In genomic region chr6:105991561-105992314, GRCh38 we compare ENCODE assay signal across 8 cellular contexts.
DNase-seq lines count a peak whose midpoint lies in the region; ATAC-seq and TF ChIP-seq lines count a peak whose summit lies in the region.

No MANE protein-coding gene starts in this region.

- H3K4me1 ChIP-seq in PC-9 (replicated peaks; ENCODE audit: insufficient read depth) (0 out of 2 replicates have a peak, but pooled peaks cover 4% of the 10 kb centered on the region), testis (peaks cover 9% of the 10 kb centered on the region)

- POLR2A ChIA-PET in AG04450 (lab: Yijun Ruan, JAX) (interaction anchor here (1.1 to 2.2 kb wide), 2 partner anchors 19 to 94 kb away, joined by 3 to 7 read pairs; partner anchors contain the start of gene PRDM1), PC-9 (lab: Charles Lee; ENCODE audit: unreplicated experiment) (interaction anchor here (0.6 kb wide), 1 partner anchor 73 kb away, joined by 5 read pairs; no protein-coding TSS in a partner anchor), MCF 10A (lab: Yijun Ruan, JAX) (interaction anchor here (0.7 to 3.0 kb wide), 14 partner anchors 8 to 398 kb away, joined by 3 to 41 read pairs (median 4); partner anchors contain the start of gene PRDM1)

- H3K27ac ChIP-seq in AG04450 (ENCODE audit: low read depth, low read length), result no peak overlapping the region
- H3K27ac ChIP-seq in PC-9, result no peak overlapping the region
- H3K27ac ChIP-seq in testis, result no peak overlapping the region

- H3K9me3 ChIP-seq in AG04450 (ENCODE audit: control insufficient read depth, insufficient read depth, low read length), result no peaks in the 10 kb centered on the region
- H3K9me3 ChIP-seq in PC-9 (ENCODE audit: insufficient read depth, low read depth), result no peaks in the 10 kb centered on the region
- no peaks in the 10 kb centered on the region for H3K9me3 ChIP-seq in testis

- no peaks in the 10 kb centered on the region for H4K20me1 ChIP-seq in PC-9 (ENCODE audit: insufficient read depth)

- TF ChIP-seq CTCF in AG04450 (IDR thresholded peaks at IDR 0.05; ENCODE audit: low read depth, low read length) (no peak), PC-9 (conservative IDR thresholded peaks at IDR 0.05) (no peak), MCF 10A (IDR thresholded peaks at IDR 0.05; ENCODE audit: unreplicated experiment) (no peak), lower leg skin (IDR thresholded peaks at IDR 0.05) (no peak), testis (IDR thresholded peaks at IDR 0.05) (no peak)

- H3K9me3 Mint-ChIP-seq in MCF 10A (ENCODE audit: unreplicated experiment), result no peaks in the 10 kb centered on the region

- peak overlapping the region; percentile 88 for H3K4me2 ChIP-seq in PC-9

- no peaks in the 10 kb centered on the region for H3F3A ChIP-seq in PC-9 (ENCODE audit: insufficient read depth, low read depth)

- peaks cover 34% of the 10 kb centered on the region for H3K4me1 Mint-ChIP-seq in MCF 10A (ENCODE audit: insufficient read depth, unreplicated experiment)

- BruUV-seq in PC-9 (replicated peaks; lab: Mats Ljungman, UMichigan) (TSS peak; percentile 82), MCF 10A (replicated peaks; lab: Mats Ljungman, UMichigan) (TSS peak; percentile 77)

- H3K27ac Mint-ChIP-seq in MCF 10A (ENCODE audit: low read depth, unreplicated experiment), result no peak overlapping the region

- H3K27me3 ChIP-seq in AG04450 (ENCODE audit: control insufficient read depth, insufficient read depth, low read length), result no peaks in the 10 kb centered on the region
- H3K27me3 ChIP-seq in PC-9 (ENCODE audit: insufficient read depth, low read depth), result no peaks in the 10 kb centered on the region
- no peaks in the 10 kb centered on the region for H3K27me3 ChIP-seq in testis

- intact Hi-C loops in PC-9 (cut with micrococcal nuclease; ENCODE audit: unreplicated experiment) (no loop called here), MCF 10A (cut with micrococcal nuclease) (loop anchor here (5.0 kb wide), 2 partner anchors 96 to 389 kb away; partner anchors contain the start of gene PRDM1), lower leg skin (cut with DNase I; ENCODE audit: low total_unique reads) (loop anchor here (10.0 kb wide), 1 partner anchor 83 kb away; no protein-coding TSS in a partner anchor), testis (cut with DNase I; ENCODE audit: low total_unique reads) (no loop called here)

- peak overlapping the region; percentile 85 for H3K4me3 Mint-ChIP-seq in MCF 10A (ENCODE audit: unreplicated experiment)

- no peaks in the 10 kb centered on the region for H3K79me2 ChIP-seq in PC-9 (ENCODE audit: low read depth)

- peak overlapping the region; percentile 99 for H2AFZ ChIP-seq in PC-9

- H3K9me2 ChIP-seq in PC-9 (ENCODE audit: insufficient read depth), result no peaks in the 10 kb centered on the region

- TF ChIP-seq POLR2A in lower leg skin (IDR thresholded peaks at IDR 0.05) (no peak), testis (IDR thresholded peaks at IDR 0.05) (no peak)

- CTCF ChIA-PET in AG04450 (lab: Charles Lee), result interaction anchor here (0.6 to 5.9 kb wide), 10 partner anchors 8 to 562 kb away, joined by 3 to 42 read pairs (median 4); no protein-coding TSS in a partner anchor
- CTCF ChIA-PET in PC-9 (lab: Charles Lee), result interaction anchor here (1.2 kb wide), 1 partner anchor 212 kb away, joined by 3 read pairs; no protein-coding TSS in a partner anchor
- CTCF ChIA-PET in MCF 10A (lab: Yijun Ruan, JAX), result interaction anchor here (0.6 to 2.2 kb wide), 7 partner anchors 14 to 414 kb away, joined by 3 to 12 read pairs (median 3); no protein-coding TSS in a partner anchor

- ATAC-seq in GM18858 (IDR thresholded peaks at IDR 0.05; ENCODE audit: unreplicated experiment) (peak; percentile 21), HG03060 (IDR thresholded peaks at IDR 0.05; ENCODE audit: low read depth, unreplicated experiment) (peak; percentile 4)

- no peaks in the 10 kb centered on the region for H3K36me3 Mint-ChIP-seq in MCF 10A (ENCODE audit: insufficient read depth, unreplicated experiment)

- 9 to 10% methylated on average over 23 of the region's 23 CpGs for WGBS in lower leg skin, 2 donors
- WGBS in testis, 2 donors, result 6% methylated on average over 23 of the region's 23 CpGs

- no peaks in the 10 kb centered on the region for H3K36me3 ChIP-seq in PC-9 (ENCODE audit: low read depth)
- no peaks in the 10 kb centered on the region for H3K36me3 ChIP-seq in testis (ENCODE audit: low read depth, missing control alignments)

- no peaks in the 10 kb centered on the region for H3K27me3 Mint-ChIP-seq in MCF 10A (ENCODE audit: insufficient read depth, unreplicated experiment)

- H3K4me3 ChIP-seq in AG04450 (ENCODE audit: low read depth, low read length) (peak overlapping the region; percentile 75), PC-9 (peak overlapping the region; percentile 83), lower leg skin (ENCODE audit: low read depth, poor library complexity, severe bottlenecking) (peak overlapping the region; percentile 84), testis (peak overlapping the region; percentile 63 to 71)

- no peak for DNase-seq in AG04450 (ENCODE audit: low read depth, low spot score)
- DNase-seq in PC-9, result peak; percentile 22 to 40
- DNase-seq in MCF 10A (ENCODE audit: unreplicated experiment), result no peak
- DNase-seq in lower leg skin (ENCODE audit: low spot score in 2 of 2), result no peak
- peak; percentile 18 for DNase-seq in testis
- DNase-seq in KG1 (lab: John Stamatoyannopoulos, UW), result no peak

Comparison
In these comparisons a context has a peak if more than half of its experiments do, and no peak if none do; other contexts are left out.
1. DNase-seq: peak in PC-9 (2 of 2) and testis (single experiment); none in AG04450 (single experiment), MCF 10A (single experiment), lower leg skin (0 of 2) and KG1 (single experiment).
2. intact Hi-C loops: an anchor here in MCF 10A (5.0 kb wide) and lower leg skin (10.0 kb wide); none called in PC-9 and testis.
3. Peak in every context shown above with its lines, with median percentiles within 50 percentile points of each other: H3K4me3 ChIP-seq.